In the genomic region with DNA sequence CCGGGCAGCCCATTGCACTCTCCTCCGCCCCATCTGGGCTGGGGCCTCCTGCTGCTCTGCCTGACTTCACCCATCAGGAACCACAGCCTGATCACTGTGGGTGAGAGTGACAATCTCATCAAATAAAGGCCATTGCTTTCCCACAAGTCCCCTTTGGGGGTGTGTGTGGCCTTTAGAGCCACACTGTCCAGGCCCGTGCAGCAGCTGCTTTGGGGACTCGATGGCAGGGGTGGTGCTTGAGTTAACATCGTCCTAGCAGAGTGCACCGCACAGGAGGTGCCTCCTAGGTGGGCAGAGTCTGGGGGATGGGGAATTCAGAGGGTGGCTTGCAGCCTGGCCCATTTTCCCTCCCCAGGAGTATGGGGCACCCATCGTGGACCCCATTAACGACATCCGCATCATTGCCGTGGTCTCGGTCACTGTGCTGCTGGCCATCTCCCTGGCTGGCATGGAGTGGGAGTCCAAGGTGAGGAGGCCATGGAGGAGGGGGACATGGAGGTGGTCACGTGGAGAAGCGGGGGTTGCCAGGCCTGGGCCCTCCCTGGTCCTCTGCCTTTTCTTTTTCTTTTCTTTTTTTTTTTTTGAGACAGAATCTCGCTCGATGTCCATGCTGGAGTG, we compare ENCODE assay signal across 17 cellular contexts. TPM values are rescaled to one million over a fixed set of nuclear protein-coding genes. Genes with fewer than 3 reads are reported as not detected.
"Had no signal": no experiment of that assay in that cellular context is flagged by ENCODE, and none has a peak within 500 bp of the region (broad histone marks: within the 10 kb centered on the region; RNA-seq: fewer than 3 reads in every experiment).

No MANE protein-coding gene starts in this region.

- H3K4me3 ChIP-seq: hepatocyte, skin epidermis, upper lobe of left lung had no signal

- H3K9me3 ChIP-seq: upper lobe of left lung had no signal

- H2AFZ ChIP-seq: hepatocyte had no signal

- H3K4me1 Mint-ChIP-seq: WTC11 had no signal

- H3K4me2 ChIP-seq: hepatocyte had no signal

- H3K27me3 Mint-ChIP-seq: activated CD4-positive, alpha-beta T cell treated with anti-CD3 and anti-CD28 coated beads, Interleukin-2, amount 10 ng/mL, durations not matched to agents 24 days and 14 days; effector memory CD8-positive, alpha-beta T cell had no signal

- H3K9me3 Mint-ChIP-seq: activated CD4-positive, alpha-beta T cell treated with anti-CD3 and anti-CD28 coated beads, Interleukin-2, amount 10 ng/mL, durations not matched to agents 24 days and 14 days; activated naive CD4-positive, alpha-beta T cell treated with anti-CD3 and anti-CD28 coated beads for 36 hours; effector memory CD8-positive, alpha-beta T cell; T-helper 1 cell treated with Interleukin-12 subunit alpha and Interleukin-12 subunit beta and Interleukin-4 antibody, amounts not matched to agents 30 μg/mL and 1 μg/mL, for 36 hours; WTC11 had no signal

- H3K27me3 ChIP-seq: hepatocyte, upper lobe of left lung had no signal

- H3K4me3 Mint-ChIP-seq: activated CD4-positive, alpha-beta T cell treated with anti-CD3 and anti-CD28 coated beads, Interleukin-2, amount 10 ng/mL, durations not matched to agents 24 days and 14 days; activated naive CD4-positive, alpha-beta T cell treated with anti-CD3 and anti-CD28 coated beads for 36 hours; effector memory CD8-positive, alpha-beta T cell; T-helper 1 cell treated with Interleukin-12 subunit alpha and Interleukin-12 subunit beta and Interleukin-4 antibody, amounts not matched to agents 30 μg/mL and 1 μg/mL, for 36 hours; WTC11 had no signal

- H3K79me2 ChIP-seq: hepatocyte had no signal

- H3K27ac ChIP-seq: hepatocyte, skin epidermis, upper lobe of left lung had no signal

- H3K36me3 Mint-ChIP-seq: WTC11 had no signal

- H3K27ac Mint-ChIP-seq: activated CD4-positive, alpha-beta T cell treated with anti-CD3 and anti-CD28 coated beads, Interleukin-2, amount 10 ng/mL, durations not matched to agents 24 days and 14 days; activated naive CD4-positive, alpha-beta T cell treated with anti-CD3 and anti-CD28 coated beads for 36 hours; effector memory CD8-positive, alpha-beta T cell; T-helper 1 cell treated with Interleukin-12 subunit alpha and Interleukin-12 subunit beta and Interleukin-4 antibody, amounts not matched to agents 30 μg/mL and 1 μg/mL, for 36 hours; WTC11 had no signal

- H3K36me3 ChIP-seq: upper lobe of left lung had no signal

- DNase-seq: activated CD8-positive, alpha-beta memory T cell treated with anti-CD3 and anti-CD28 coated beads for 24 hours; caudate nucleus; cortex of kidney; kidney; left ventricle myocardium superior; retina had no signal

RNA-seq across cellular contexts. Expression of gene SLC12A3, which starts 5.4 kb away (rescaled TPM):
- total RNA-seq: activated CD4-positive, alpha-beta T cell treated with anti-CD3 and anti-CD28 coated beads, Interleukin-2, amount 10 ng/mL, durations not matched to agents 24 days and 14 days; activated naive CD4-positive, alpha-beta T cell treated with anti-CD3 and anti-CD28 coated beads for 36 hours; epithelial cell of proximal tubule; hepatocyte; left ventricle myocardium superior; myocyte; temporal lobe; WTC11 had no signal
- polyA plus RNA-seq: hepatocyte had no signal
